Comparison of ENCODE assay signal across 7 cellular contexts in genomic region chr1:226738421-226738994, GRCh38. TPM values are rescaled to one million over a fixed set of nuclear protein-coding genes. Genes with fewer than 3 reads are reported as not detected.
DNase-seq lines count a peak whose midpoint lies in the region; TF ChIP-seq lines count a peak whose summit lies in the region.

No MANE protein-coding gene starts in this region.

- H3K9me3 ChIP-seq in NT2/D1 (ENCODE audit: insufficient read depth, low read length) (peaks cover 9% of the 10 kb centered on the region), adipocyte (ENCODE audit: control insufficient read depth, low read length) (no peaks in the 10 kb centered on the region), left ventricle myocardium inferior (replicated peaks) (peaks cover 17% of the 10 kb centered on the region)

- DNase-seq in GM03348 (ENCODE audit: low spot score) (peak; percentile 59), HCEC 1CT (peak; percentile 39), NT2/D1 (ENCODE audit: low read depth, low spot score) (no peak), adipocyte (ENCODE audit: low read depth) (peak; percentile 62), left ventricle myocardium inferior (peak; percentile 38), posterior vena cava (ENCODE audit: low spot score) (peak; percentile 85), middle frontal gyrus (ENCODE audit: extremely low spot score, low spot score) (no peak)

- intact Hi-C loops in left ventricle myocardium inferior (cut with micrococcal nuclease): loop anchor here (10.0 kb wide), 1 partner anchor 84 kb away; no protein-coding TSS in a partner anchor
- intact Hi-C loops in posterior vena cava (cut with DNase I): loop anchor here in 1 of 2 donors (5.0 kb wide), 2 partner anchors 76 to 89 kb away; no protein-coding TSS in a partner anchor

- H3K27me3 ChIP-seq in NT2/D1 (ENCODE audit: insufficient read depth, insufficient read length): no peaks in the 10 kb centered on the region
- H3K27me3 ChIP-seq in adipocyte (replicated peaks; ENCODE audit: control insufficient read depth, insufficient read depth, low read length): no peaks in the 10 kb centered on the region
- H3K27me3 ChIP-seq in left ventricle myocardium inferior (ENCODE audit: low read depth): no peaks in the 10 kb centered on the region

- peak overlapping the region; percentile 89 for H3K9ac ChIP-seq in NT2/D1 (ENCODE audit: insufficient read length, low read depth)
- H3K9ac ChIP-seq in adipocyte (ENCODE audit: low read length): peak overlapping the region; percentile 93

- TF ChIP-seq CTCF in left ventricle myocardium inferior (IDR thresholded peaks at IDR 0.05; ENCODE audit: borderline replicate concordance): no peak

- H3K27ac ChIP-seq in left ventricle myocardium inferior (replicated peaks): peak overlapping the region; percentile 91

- H3K36me3 ChIP-seq in NT2/D1 (ENCODE audit: insufficient read depth, insufficient read length, low read length) (peaks cover 33% of the 10 kb centered on the region), adipocyte (ENCODE audit: control insufficient read depth, insufficient read depth, low read length, severe bottlenecking) (peaks cover 8% of the 10 kb centered on the region), left ventricle myocardium inferior (peaks cover 14% of the 10 kb centered on the region)

- H3K4me3 ChIP-seq in NT2/D1 (ENCODE audit: insufficient read length, low read depth) (peak overlapping the region; percentile 82), adipocyte (ENCODE audit: low read length) (peak overlapping the region; percentile 95), left ventricle myocardium inferior (peak overlapping the region; percentile 89)

- peaks cover 11% of the 10 kb centered on the region for H3K4me1 ChIP-seq in NT2/D1 (ENCODE audit: insufficient read depth, insufficient read length)
- peaks cover 9% of the 10 kb centered on the region for H3K4me1 ChIP-seq in adipocyte (ENCODE audit: control insufficient read depth, insufficient read depth, low read length)
- H3K4me1 ChIP-seq in left ventricle myocardium inferior: peaks cover 62% of the 10 kb centered on the region

RNA-seq across cellular contexts. Expression of gene ITPKB, which starts 0.6 kb away (rescaled TPM):
- total RNA-seq in left ventricle myocardium inferior: 15.7 TPM
- 10 to 100 TPM; 22.4 to 24.4 TPM for total RNA-seq in posterior vena cava

Comparison
In these comparisons a context has a peak if more than half of its experiments do, and no peak if none do; other contexts are left out.
1. DNase-seq: peak in GM03348 (single experiment), HCEC 1CT (single experiment), adipocyte (single experiment), left ventricle myocardium inferior (single experiment) and posterior vena cava (single experiment); none in NT2/D1 (single experiment) and middle frontal gyrus (single experiment).
2. Peak in every context shown above with its lines, with median percentiles within 50 percentile points of each other: H3K4me3 ChIP-seq.